ENCODE assay signal across 1 cellular context in genomic region chr19:18282788-18283141, GRCh38.
TF ChIP-seq lines count a peak whose summit lies in the region.

No MANE protein-coding gene starts in this region.

TF ChIP-seq in H1, 55 proteins besides CTCF, POLR2A, EP300 and RAD21 (continued from another document):
- TF ChIP-seq SP2 (IDR thresholded peaks at IDR 0.05; ENCODE audit: low read length) (no peak), HDAC2 (IDR thresholded peaks at IDR 0.05; ENCODE audit: borderline replicate concordance in 1 of 2, low read depth in 2 of 2, low read length in 2 of 2) (peak in 1 of 2 experiments; percentile 87; a peak in 1 of 4 replicates), MAX (IDR thresholded peaks at IDR 0.05) (0 out of 2 replicates have a peak, but pooled peaks have one; percentile 22)
